Comparison of ENCODE assay signal across 30 cellular contexts in genomic region chr12:59844775-59845174, GRCh38.
"Had no signal": no experiment of that assay in that cellular context is flagged by ENCODE, and none has a peak within 500 bp of the region (broad histone marks: within the 10 kb centered on the region; RNA-seq: fewer than 3 reads in every experiment).

No MANE protein-coding gene starts in this region.

- H3K4me3 ChIP-seq: ovary, psoas muscle, right lobe of liver, sigmoid colon, stomach, thoracic aorta, thyroid gland, tibial nerve, upper lobe of left lung, vagina had no signal

- H3K27ac Mint-ChIP-seq: natural killer cell treated with Interleukin-12 subunit alpha and Interleukin-12 subunit beta and Interleukin-15 and Interleukin-18, amount 100 ng/mL, for 72 hours; nephron progenitor cell; progenitor cell of endocrine pancreas; stimulated activated effector memory CD8-positive, alpha-beta T cell treated with anti-CD3 and anti-CD28 coated beads, Interleukin-12 subunit alpha, Interleukin-12 subunit beta, amount 100 ng/mL, for 72 hours; stimulated activated naive B cell treated with anti-CD40 and anti-IgM and Interleukin-4, amounts not matched to agents 10 μg/mL and 1 μg/mL and 100 μg/mL, for 72 hours; stimulated activated naive CD8-positive, alpha-beta T cell treated with anti-CD3 and anti-CD28 coated beads, Interleukin-15, Interleukin-2, amounts not matched to agents 100 ng/mL and 50 ng/mL, for 24 hours had no signal

- H3K9me3 Mint-ChIP-seq: natural killer cell treated with Interleukin-12 subunit alpha and Interleukin-12 subunit beta and Interleukin-15 and Interleukin-18, amount 100 ng/mL, for 72 hours; nephron progenitor cell; stimulated activated effector memory CD8-positive, alpha-beta T cell treated with anti-CD3 and anti-CD28 coated beads, Interleukin-12 subunit alpha, Interleukin-12 subunit beta, amount 100 ng/mL, for 72 hours had no signal

- DNase-seq: nephron progenitor cell; occipital lobe; ovary; posterior cingulate gyrus; psoas muscle; right cardiac atrium; right lobe of liver; sigmoid colon; small intestine; stimulated activated CD4-positive, alpha-beta T cell treated with anti-CD3 and anti-CD28 coated beads, Interleukin-15, amount 100 ng/mL, for 24 hours; stimulated activated CD4-positive, alpha-beta T cell treated with anti-CD3 and anti-CD28 coated beads, Interleukin-2, amount 100 ng/mL, for 24 hours; stimulated activated CD4-positive, alpha-beta T cell treated with anti-CD3 and anti-CD28 coated beads, Interleukin-2, amount 100 ng/mL, for 48 hours; stimulated activated CD4-positive, alpha-beta T cell treated with anti-CD3 and anti-CD28 coated beads, Interleukin-4, amount 100 ng/mL, for 24 hours; stimulated activated naive B cell treated with anti-CD40 and anti-IgM and Interleukin-4, amounts not matched to agents 10 μg/mL and 1 μg/mL and 100 μg/mL, for 72 hours; stimulated activated naive CD4-positive, alpha-beta T cell treated with Interleukin-2 at 50 U/mL for 16 hours; stomach; thyroid gland; trophoblast cell; upper lobe of left lung had no signal

- H3K4me1 Mint-ChIP-seq: neural crest cell; stimulated activated effector memory CD8-positive, alpha-beta T cell treated with anti-CD3 and anti-CD28 coated beads, Interleukin-12 subunit alpha, Interleukin-12 subunit beta, amount 100 ng/mL, for 72 hours; stimulated activated naive B cell treated with anti-CD40 and anti-IgM and Interleukin-4, amounts not matched to agents 10 μg/mL and 1 μg/mL and 100 μg/mL, for 72 hours had no signal

- H3K4me3 Mint-ChIP-seq: natural killer cell treated with Interleukin-12 subunit alpha and Interleukin-12 subunit beta and Interleukin-15 and Interleukin-18, amount 100 ng/mL, for 72 hours; nephron progenitor cell; neural crest cell; stimulated activated effector memory CD8-positive, alpha-beta T cell treated with anti-CD3 and anti-CD28 coated beads, Interleukin-12 subunit alpha, Interleukin-12 subunit beta, amount 100 ng/mL, for 72 hours; stimulated activated naive B cell treated with anti-CD40 and anti-IgM and Interleukin-4, amounts not matched to agents 10 μg/mL and 1 μg/mL and 100 μg/mL, for 72 hours; stimulated activated naive CD8-positive, alpha-beta T cell treated with anti-CD3 and anti-CD28 coated beads, Interleukin-15, Interleukin-2, amounts not matched to agents 100 ng/mL and 50 ng/mL, for 24 hours had no signal

- H3K36me3 Mint-ChIP-seq: natural killer cell treated with Interleukin-12 subunit alpha and Interleukin-12 subunit beta and Interleukin-15 and Interleukin-18, amount 100 ng/mL, for 72 hours; stimulated activated effector memory CD8-positive, alpha-beta T cell treated with anti-CD3 and anti-CD28 coated beads, Interleukin-12 subunit alpha, Interleukin-12 subunit beta, amount 100 ng/mL, for 72 hours; stimulated activated naive B cell treated with anti-CD40 and anti-IgM and Interleukin-4, amounts not matched to agents 10 μg/mL and 1 μg/mL and 100 μg/mL, for 72 hours had no signal

- H3K9me3 ChIP-seq: neutrophil, ovary, psoas muscle, right lobe of liver, sigmoid colon, stomach, thoracic aorta, thyroid gland, tibial nerve, upper lobe of left lung, vagina had no signal

- FAIRE-seq: small intestine, urothelium cell line had no signal

- ATAC-seq: natural killer cell treated with Interleukin-12 subunit alpha and Interleukin-12 subunit beta and Interleukin-15 and Interleukin-18, amount 100 ng/mL, for 72 hours; psoas muscle; right cardiac atrium; stimulated activated effector memory CD8-positive, alpha-beta T cell treated with anti-CD3 and anti-CD28 coated beads, Interleukin-12 subunit alpha, Interleukin-12 subunit beta, amount 100 ng/mL, for 72 hours; stimulated activated naive B cell treated with anti-CD40 and anti-IgM and Interleukin-4, amounts not matched to agents 10 μg/mL and 1 μg/mL and 100 μg/mL, for 72 hours had no signal

- H3K79me2 ChIP-seq: parathyroid adenoma had no signal

- H3K36me3 ChIP-seq: neutrophil, ovary, right lobe of liver, sigmoid colon, stomach, thoracic aorta, thyroid gland, tibial nerve, upper lobe of left lung, vagina had no signal

- H2AFZ ChIP-seq: parathyroid adenoma had no signal

- H3K9ac ChIP-seq: parathyroid adenoma had no signal

- H3K27ac ChIP-seq: neutrophil, ovary, parathyroid adenoma, psoas muscle, right lobe of liver, sigmoid colon, stomach, thoracic aorta, thyroid gland, tibial nerve, upper lobe of left lung, vagina had no signal

- H3K4me1 ChIP-seq: parathyroid adenoma, psoas muscle, sigmoid colon, stomach, thyroid gland, tibial nerve, upper lobe of left lung, vagina had no signal

- H3K27me3 ChIP-seq: neutrophil, ovary, right lobe of liver, sigmoid colon, stomach, thyroid gland, tibial nerve, upper lobe of left lung, vagina had no signal
